Comparison of ENCODE assay signal across 13 cellular contexts in genomic region chr18:35159782-35160181, GRCh38.
DNase-seq lines count a peak whose midpoint lies in the region; ATAC-seq and TF ChIP-seq lines count a peak whose summit lies in the region.
"Had no signal": no experiment of that assay in that cellular context is flagged by ENCODE, and none has a peak within 500 bp of the region (broad histone marks: within the 10 kb centered on the region; RNA-seq: fewer than 3 reads in every experiment).

No MANE protein-coding gene starts in this region.

- POLR2A ChIA-PET in activated CD8-positive, alpha-beta T cell treated with anti-CD3 and anti-CD28 coated beads for 36 hours (lab: Charles Lee) = interaction anchor here (0.6 to 1.0 kb wide), 3 partner anchors 66 to 383 kb away, joined by 3 read pairs; no protein-coding TSS in a partner anchor
- POLR2A ChIA-PET in GM10248 (lab: Yijun Ruan, JAX) = no interaction called here

- TF ChIP-seq CTCF in activated CD8-positive, alpha-beta T cell treated with anti-CD3 and anti-CD28 coated beads for 36 hours (IDR thresholded peaks at IDR 0.05) = no peak
- no peak for TF ChIP-seq CTCF in GM10248 (IDR thresholded peaks at IDR 0.05; ENCODE audit: control extremely low read depth, extremely low read depth, low read depth, missing control alignments)

- no peak overlapping the region for H3K4me3 Mint-ChIP-seq in activated naive CD4-positive, alpha-beta T cell treated with anti-CD3 and anti-CD28 coated beads for 36 hours
- no peak overlapping the region for H3K4me3 Mint-ChIP-seq in activated naive CD4-positive, alpha-beta T cell treated with anti-CD3 and anti-CD28 coated beads, Interleukin-2, amount 10 ng/mL, durations not matched to agents 7 days and 5 days
- H3K4me3 Mint-ChIP-seq in activated CD8-positive, alpha-beta T cell treated with anti-CD3 and anti-CD28 coated beads for 36 hours = no peak overlapping the region
- H3K4me3 Mint-ChIP-seq in stimulated activated naive CD8-positive, alpha-beta T cell treated with anti-CD3 and anti-CD28 coated beads, Interleukin-15, amount 100 ng/mL, for 72 hours = peak overlapping the region; percentile 29 to 76

- H3K27ac Mint-ChIP-seq in activated naive CD4-positive, alpha-beta T cell treated with anti-CD3 and anti-CD28 coated beads for 36 hours = peak overlapping the region; percentile 65
- no peak overlapping the region for H3K27ac Mint-ChIP-seq in activated naive CD4-positive, alpha-beta T cell treated with anti-CD3 and anti-CD28 coated beads, Interleukin-2, amount 10 ng/mL, durations not matched to agents 7 days and 5 days
- H3K27ac Mint-ChIP-seq in activated CD8-positive, alpha-beta T cell treated with anti-CD3 and anti-CD28 coated beads for 36 hours = peak overlapping the region; percentile 90
- peak overlapping the region; percentile 96 to 99 for H3K27ac Mint-ChIP-seq in stimulated activated naive CD8-positive, alpha-beta T cell treated with anti-CD3 and anti-CD28 coated beads, Interleukin-15, amount 100 ng/mL, for 72 hours

- CTCF ChIA-PET in activated naive CD4-positive, alpha-beta T cell treated with anti-CD3 and anti-CD28 coated beads for 36 hours (lab: Charles Lee) = interaction anchor here (0.7 to 1.4 kb wide), 4 partner anchors 12 to 162 kb away, joined by 3 to 5 read pairs (median 4); no protein-coding TSS in a partner anchor
- CTCF ChIA-PET in activated naive CD4-positive, alpha-beta T cell treated with anti-CD3 and anti-CD28 coated beads, Interleukin-2, amount 10 ng/mL, durations not matched to agents 7 days and 5 days (lab: Charles Lee) = interaction anchor here (0.8 to 1.8 kb wide), 3 partner anchors 12 to 130 kb away, joined by 3 to 4 read pairs (median 4); partner anchors contain the start of gene MAPRE2
- CTCF ChIA-PET in activated CD8-positive, alpha-beta T cell treated with anti-CD3 and anti-CD28 coated beads for 36 hours (lab: Charles Lee) = interaction anchor here (1.5 kb wide), 1 partner anchor 10 kb away, joined by 4 read pairs; no protein-coding TSS in a partner anchor
- CTCF ChIA-PET in GM10248 (lab: Yijun Ruan, JAX) = interaction anchor here (1.1 to 1.6 kb wide), 3 partner anchors 8 to 37 kb away, joined by 3 to 4 read pairs (median 3); no protein-coding TSS in a partner anchor

- peak; percentile 58 for ATAC-seq in HG03378 (IDR thresholded peaks at IDR 0.05; ENCODE audit: unreplicated experiment)
- peak; percentile 69 for ATAC-seq in activated CD8-positive, alpha-beta T cell treated with anti-CD3 and anti-CD28 coated beads for 36 hours
- peak; percentile 88 for ATAC-seq in stimulated activated naive CD8-positive, alpha-beta T cell treated with anti-CD3 and anti-CD28 coated beads, Interleukin-15, amount 100 ng/mL, for 72 hours
- no peak for ATAC-seq in left cardiac atrium

- intact Hi-C loops in activated naive CD4-positive, alpha-beta T cell treated with anti-CD3 and anti-CD28 coated beads for 36 hours (cut with micrococcal nuclease) = loop anchor here (1.0 to 5.0 kb wide), 5 partner anchors 15 to 323 kb away; partner anchors contain the start of gene MAPRE2
- intact Hi-C loops in activated CD8-positive, alpha-beta T cell treated with anti-CD3 and anti-CD28 coated beads for 36 hours (cut with micrococcal nuclease) = no loop called here
- intact Hi-C loops in left cardiac atrium (cut with DNase I) = no loop called here

- H3K27me3 Mint-ChIP-seq in activated naive CD4-positive, alpha-beta T cell treated with anti-CD3 and anti-CD28 coated beads for 36 hours (ENCODE audit: low read depth) = no peaks in the 10 kb centered on the region
- H3K27me3 Mint-ChIP-seq in activated naive CD4-positive, alpha-beta T cell treated with anti-CD3 and anti-CD28 coated beads, Interleukin-2, amount 10 ng/mL, durations not matched to agents 7 days and 5 days = no peaks in the 10 kb centered on the region
- H3K27me3 Mint-ChIP-seq in activated CD8-positive, alpha-beta T cell treated with anti-CD3 and anti-CD28 coated beads for 36 hours = no peaks in the 10 kb centered on the region
- peaks cover 7% of the 10 kb centered on the region for H3K27me3 Mint-ChIP-seq in stimulated activated naive CD8-positive, alpha-beta T cell treated with anti-CD3 and anti-CD28 coated beads, Interleukin-15, amount 100 ng/mL, for 72 hours

- peaks cover 18% of the 10 kb centered on the region for H3K4me1 Mint-ChIP-seq in activated naive CD4-positive, alpha-beta T cell treated with anti-CD3 and anti-CD28 coated beads for 36 hours (ENCODE audit: low read depth)
- peaks cover 20% of the 10 kb centered on the region for H3K4me1 Mint-ChIP-seq in activated naive CD4-positive, alpha-beta T cell treated with anti-CD3 and anti-CD28 coated beads, Interleukin-2, amount 10 ng/mL, durations not matched to agents 7 days and 5 days
- peaks cover 20% of the 10 kb centered on the region for H3K4me1 Mint-ChIP-seq in activated CD8-positive, alpha-beta T cell treated with anti-CD3 and anti-CD28 coated beads for 36 hours (ENCODE audit: low read depth)
- peaks cover 26% of the 10 kb centered on the region for H3K4me1 Mint-ChIP-seq in stimulated activated naive CD8-positive, alpha-beta T cell treated with anti-CD3 and anti-CD28 coated beads, Interleukin-15, amount 100 ng/mL, for 72 hours

- no peaks in the 10 kb centered on the region for H3K36me3 Mint-ChIP-seq in activated naive CD4-positive, alpha-beta T cell treated with anti-CD3 and anti-CD28 coated beads for 36 hours (ENCODE audit: low read depth)
- H3K36me3 Mint-ChIP-seq in activated naive CD4-positive, alpha-beta T cell treated with anti-CD3 and anti-CD28 coated beads, Interleukin-2, amount 10 ng/mL, durations not matched to agents 7 days and 5 days = no peaks in the 10 kb centered on the region
- H3K36me3 Mint-ChIP-seq in activated CD8-positive, alpha-beta T cell treated with anti-CD3 and anti-CD28 coated beads for 36 hours (ENCODE audit: low read depth) = no peaks in the 10 kb centered on the region

- H3K9me3 Mint-ChIP-seq in activated naive CD4-positive, alpha-beta T cell treated with anti-CD3 and anti-CD28 coated beads for 36 hours = no peaks in the 10 kb centered on the region
- no peaks in the 10 kb centered on the region for H3K9me3 Mint-ChIP-seq in activated naive CD4-positive, alpha-beta T cell treated with anti-CD3 and anti-CD28 coated beads, Interleukin-2, amount 10 ng/mL, durations not matched to agents 7 days and 5 days
- H3K9me3 Mint-ChIP-seq in activated CD8-positive, alpha-beta T cell treated with anti-CD3 and anti-CD28 coated beads for 36 hours = no peaks in the 10 kb centered on the region
- no peaks in the 10 kb centered on the region for H3K9me3 Mint-ChIP-seq in stimulated activated naive CD8-positive, alpha-beta T cell treated with anti-CD3 and anti-CD28 coated beads, Interleukin-15, amount 100 ng/mL, for 72 hours

- DNase-seq in activated naive CD4-positive, alpha-beta T cell treated with anti-CD3 and anti-CD28 coated beads for 36 hours = peak; percentile 16
- no peak for DNase-seq in activated naive CD4-positive, alpha-beta T cell treated with anti-CD3 and anti-CD28 coated beads, Interleukin-2, amount 10 ng/mL, durations not matched to agents 7 days and 5 days
- DNase-seq in activated CD8-positive, alpha-beta T cell treated with anti-CD3 and anti-CD28 coated beads for 36 hours = peak; percentile 12
- DNase-seq in stimulated activated naive CD8-positive, alpha-beta T cell treated with anti-CD3 and anti-CD28 coated beads, Interleukin-15, amount 100 ng/mL, for 72 hours = peak in 1 of 2 donors; percentile 25
- no peak for DNase-seq in GM10248 (ENCODE audit: extremely low spot score)
- DNase-seq in hypothalamus (lab: John Stamatoyannopoulos, UW) = no peak
- DNase-seq in left cardiac atrium = no peak
- DNase-seq: DMS79, hippocampal formation, spleen, T-helper 9 cell, uterus had no signal

Comparison
In these comparisons a context has a peak if more than half of its experiments do, and no peak if none do; other contexts are left out.
1. DNase-seq: peak in activated naive CD4-positive, alpha-beta T cell treated with anti-CD3 and anti-CD28 coated beads for 36 hours (single experiment) and activated CD8-positive, alpha-beta T cell treated with anti-CD3 and anti-CD28 coated beads for 36 hours (single experiment); none in activated naive CD4-positive, alpha-beta T cell treated with anti-CD3 and anti-CD28 coated beads, Interleukin-2, amount 10 ng/mL, durations not matched to agents 7 days and 5 days (single experiment), GM10248 (single experiment), hypothalamus (0 of 51) and left cardiac atrium (single experiment).
2. H3K4me3 Mint-ChIP-seq: peak in stimulated activated naive CD8-positive, alpha-beta T cell treated with anti-CD3 and anti-CD28 coated beads, Interleukin-15, amount 100 ng/mL, for 72 hours (2 of 2); none in activated naive CD4-positive, alpha-beta T cell treated with anti-CD3 and anti-CD28 coated beads for 36 hours (single experiment), activated naive CD4-positive, alpha-beta T cell treated with anti-CD3 and anti-CD28 coated beads, Interleukin-2, amount 10 ng/mL, durations not matched to agents 7 days and 5 days (single experiment) and activated CD8-positive, alpha-beta T cell treated with anti-CD3 and anti-CD28 coated beads for 36 hours (single experiment).
3. ATAC-seq: peak in HG03378 (single experiment), activated CD8-positive, alpha-beta T cell treated with anti-CD3 and anti-CD28 coated beads for 36 hours (single experiment) and stimulated activated naive CD8-positive, alpha-beta T cell treated with anti-CD3 and anti-CD28 coated beads, Interleukin-15, amount 100 ng/mL, for 72 hours (single experiment); none in left cardiac atrium (0 of 2).